8 cellular contexts compared by ENCODE assay signal in genomic region chr2:39730685-39731302, GRCh38. TPM values are rescaled to one million over a fixed set of nuclear protein-coding genes. Genes with fewer than 3 reads are reported as not detected.
DNase-seq lines count a peak whose midpoint lies in the region; ATAC-seq and TF ChIP-seq lines count a peak whose summit lies in the region.

No MANE protein-coding gene starts in this region.

- no peaks in the 10 kb centered on the region for H3K27me3 Mint-ChIP-seq in activated naive CD4-positive, alpha-beta T cell treated with anti-CD3 and anti-CD28 coated beads for 36 hours (ENCODE audit: low read depth)

- H3K36me3 Mint-ChIP-seq in activated naive CD4-positive, alpha-beta T cell treated with anti-CD3 and anti-CD28 coated beads for 36 hours (ENCODE audit: low read depth) = peaks cover 29% of the 10 kb centered on the region

- CTCF ChIA-PET in activated naive CD4-positive, alpha-beta T cell treated with anti-CD3 and anti-CD28 coated beads for 36 hours (lab: Charles Lee) = interaction anchor here (0.7 to 3.0 kb wide), 8 partner anchors 10 to 353 kb away, joined by 3 to 11 read pairs (median 3); no protein-coding TSS in a partner anchor

- peaks cover 0 to 12% of the 10 kb centered on the region in 2 donors for H3K36me3 ChIP-seq in psoas muscle (ENCODE audit: insufficient read depth in 1 of 2, low read depth in 1 of 2)

- TF ChIP-seq CTCF in epithelial cell of proximal tubule (conservative IDR thresholded peaks at IDR 0.05; ENCODE audit: low read depth, low read length) (peak; percentile 79), psoas muscle (IDR thresholded peaks at IDR 0.05) (peak; percentile 38)

- peaks cover 22% of the 10 kb centered on the region for H3K4me1 ChIP-seq in psoas muscle

- intact Hi-C loops in psoas muscle (cut with DNase I) = no loop called here
- intact Hi-C loops in activated naive CD4-positive, alpha-beta T cell treated with anti-CD3 and anti-CD28 coated beads for 36 hours (cut with micrococcal nuclease) = loop anchor here (1.0 to 10.0 kb wide), 8 partner anchors 193 to 786 kb away; no protein-coding TSS in a partner anchor

- H3K9me3 Mint-ChIP-seq in activated naive CD4-positive, alpha-beta T cell treated with anti-CD3 and anti-CD28 coated beads for 36 hours = no peaks in the 10 kb centered on the region

- H3K27me3 ChIP-seq in psoas muscle (ENCODE audit: insufficient read depth in 3 of 3, low read length in 2 of 3) = no peaks in the 10 kb centered on the region

- DNase-seq in SIG-M5 treated with dmso at 0.1 percent for 504 hours (lab: John Stamatoyannopoulos, UW; ENCODE audit: unreplicated experiment) = peak; percentile 53
- DNase-seq in SIG-M5 (lab: John Stamatoyannopoulos, UW) = no peak
- DNase-seq in NCI-H774 (lab: John Stamatoyannopoulos, UW) = peak; percentile 33
- no peak for DNase-seq in epithelial cell of proximal tubule (ENCODE audit: low read depth)
- DNase-seq in psoas muscle = no peak
- DNase-seq in activated naive CD4-positive, alpha-beta T cell treated with anti-CD3 and anti-CD28 coated beads for 36 hours = no peak
- no peak for DNase-seq in OCI-M2 (lab: John Stamatoyannopoulos, UW; ENCODE audit: unreplicated experiment)

- peak; percentile 45 for ATAC-seq in HG02852 (IDR thresholded peaks at IDR 0.05; ENCODE audit: unreplicated experiment)
- ATAC-seq in psoas muscle = peak in 3 of 4 donors; percentile 32 to 61 (median 50)

- WGBS in psoas muscle, 3 donors = 79 to 100% (median 84%) methylated on average over 2 of the region's 2 CpGs

- peaks cover 2% of the 10 kb centered on the region for H3K4me1 Mint-ChIP-seq in activated naive CD4-positive, alpha-beta T cell treated with anti-CD3 and anti-CD28 coated beads for 36 hours (ENCODE audit: low read depth)

- H3K4me3 ChIP-seq in epithelial cell of proximal tubule (ENCODE audit: low read depth, low read length) (no peak overlapping the region), psoas muscle (no peak overlapping the region)

- no peak overlapping the region for H3K4me3 Mint-ChIP-seq in activated naive CD4-positive, alpha-beta T cell treated with anti-CD3 and anti-CD28 coated beads for 36 hours

- no peaks in the 10 kb centered on the region for H3K9me3 ChIP-seq in psoas muscle

- no peak overlapping the region for H3K27ac ChIP-seq in psoas muscle

- H3K27ac Mint-ChIP-seq in activated naive CD4-positive, alpha-beta T cell treated with anti-CD3 and anti-CD28 coated beads for 36 hours = no peak overlapping the region

RNA-seq across cellular contexts. Expression of gene THUMPD2, which starts 48.3 kb away (rescaled TPM):
- 5.2 and 6.7 TPM in 2 replicates for total RNA-seq in epithelial cell of proximal tubule
- 10 to 100 TPM in 1 of 4 donors, 1 to 10 TPM in 3; 6.5 to 12.7 (median 9.0) TPM for total RNA-seq in psoas muscle
- 1 to 10 TPM; 7.1 to 7.5 (median 7.3) TPM for polyA plus RNA-seq in psoas muscle
- total RNA-seq in activated naive CD4-positive, alpha-beta T cell treated with anti-CD3 and anti-CD28 coated beads for 36 hours = 10 to 100 TPM; 13.6 to 13.8 TPM

Comparison
In these comparisons a context has a peak if more than half of its experiments do, and no peak if none do; other contexts are left out.
1. DNase-seq: peak in SIG-M5 treated with dmso at 0.1 percent for 504 hours (single experiment) and NCI-H774 (single experiment); none in SIG-M5 (single experiment), epithelial cell of proximal tubule (single experiment), psoas muscle (0 of 2), activated naive CD4-positive, alpha-beta T cell treated with anti-CD3 and anti-CD28 coated beads for 36 hours (single experiment) and OCI-M2 (single experiment).